Comparison of ENCODE assay signal across 25 cellular contexts in the genomic region with DNA sequence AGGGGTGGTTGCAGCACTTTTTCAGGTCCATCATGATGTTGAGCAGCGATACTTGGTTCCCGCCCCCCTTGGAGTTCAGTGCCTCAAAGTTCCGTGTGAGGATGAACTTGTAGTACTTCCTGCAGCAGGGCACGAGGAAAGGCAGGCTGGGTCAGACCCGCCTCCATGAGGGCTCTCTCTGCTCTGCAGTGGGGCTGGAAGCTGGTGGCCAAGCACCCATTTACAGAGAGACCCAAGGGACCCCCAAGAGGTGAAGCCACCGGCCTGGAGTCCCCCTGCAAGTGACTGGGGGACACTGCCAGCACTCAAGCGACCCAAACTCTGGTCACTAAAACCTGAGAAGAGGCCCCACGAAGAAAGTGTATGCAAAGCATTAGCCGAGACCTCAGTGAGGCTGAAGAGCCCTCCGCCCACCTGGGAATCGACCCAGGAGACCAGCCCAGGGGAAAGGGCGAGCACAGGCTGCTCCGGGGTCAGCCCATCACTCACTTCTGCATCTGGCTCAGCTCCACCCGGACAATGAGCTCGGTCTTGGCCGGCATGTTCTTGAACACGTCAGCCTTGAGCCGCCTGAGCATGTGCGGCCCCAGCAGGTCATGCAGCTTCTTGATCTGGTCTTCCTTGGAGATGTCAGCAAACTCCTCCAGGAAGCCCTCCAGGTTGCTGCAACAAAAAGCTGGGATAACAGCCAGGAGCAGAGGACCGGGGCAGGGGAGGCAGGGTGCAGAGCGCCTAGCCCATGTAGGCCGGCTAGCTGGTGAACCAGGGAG.
"Had no signal": no experiment of that assay in that cellular context is flagged by ENCODE, and none has a peak within 500 bp of the region (broad histone marks: within the 10 kb centered on the region; RNA-seq: fewer than 3 reads in every experiment).

No MANE protein-coding gene starts in this region.

- H3K4me1 Mint-ChIP-seq: activated CD8-positive, alpha-beta memory T cell treated with anti-CD3 and anti-CD28 coated beads, Interleukin-2, amount 10 ng/mL, durations not matched to agents 7 days and 5 days; activated naive CD4-positive, alpha-beta T cell treated with anti-CD3 and anti-CD28 coated beads, Interleukin-2, amount 50 U/mL, for 24 hours had no signal

- H3K27ac Mint-ChIP-seq: activated CD8-positive, alpha-beta memory T cell treated with anti-CD3 and anti-CD28 coated beads, Interleukin-2, amount 10 ng/mL, durations not matched to agents 7 days and 5 days; activated naive CD4-positive, alpha-beta T cell treated with anti-CD3 and anti-CD28 coated beads, Interleukin-2, amount 50 U/mL, for 24 hours; activated T-cell treated with anti-CD3 and anti-CD28 coated beads, Interleukin-2, amount 50 U/mL, for 24 hours; activated T-helper 1 cell treated with anti-CD3 and anti-CD28 coated beads, Interleukin-12 subunit alpha, Interleukin-12 subunit beta, Interleukin-2, Interleukin-4 antibody, amounts not matched to agents 30 ng/mL and 10 ng/mL and 1 ng/mL, durations not matched to agents 14 hours and 24 hours and 36 hours; T-helper 1 cell treated with Interleukin-12 subunit alpha and Interleukin-12 subunit beta and Interleukin-4 antibody, amounts not matched to agents 30 μg/mL and 1 μg/mL, for 36 hours had no signal

- H3K36me3 ChIP-seq: ascending aorta, Peyer's patch had no signal

- H3K27me3 Mint-ChIP-seq: activated naive CD4-positive, alpha-beta T cell treated with anti-CD3 and anti-CD28 coated beads, Interleukin-2, amount 50 U/mL, for 24 hours; activated T-cell treated with anti-CD3 and anti-CD28 coated beads, Interleukin-2, amount 50 U/mL, for 24 hours had no signal

- FAIRE-seq: bronchial epithelial cell had no signal

- H3K4me3 Mint-ChIP-seq: activated CD8-positive, alpha-beta memory T cell treated with anti-CD3 and anti-CD28 coated beads, Interleukin-2, amount 10 ng/mL, durations not matched to agents 7 days and 5 days; activated naive CD4-positive, alpha-beta T cell treated with anti-CD3 and anti-CD28 coated beads, Interleukin-2, amount 50 U/mL, for 24 hours; activated T-cell treated with anti-CD3 and anti-CD28 coated beads, Interleukin-2, amount 50 U/mL, for 24 hours; activated T-helper 1 cell treated with anti-CD3 and anti-CD28 coated beads, Interleukin-12 subunit alpha, Interleukin-12 subunit beta, Interleukin-2, Interleukin-4 antibody, amounts not matched to agents 30 ng/mL and 10 ng/mL and 1 ng/mL, durations not matched to agents 14 hours and 24 hours and 36 hours; T-helper 1 cell treated with Interleukin-12 subunit alpha and Interleukin-12 subunit beta and Interleukin-4 antibody, amounts not matched to agents 30 μg/mL and 1 μg/mL, for 36 hours had no signal

- H3K9me3 ChIP-seq: ascending aorta, body of pancreas, Peyer's patch had no signal

- H3K4me3 ChIP-seq: ascending aorta, body of pancreas, Peyer's patch had no signal

- H3K4me1 ChIP-seq: ascending aorta, body of pancreas, Peyer's patch had no signal

- H3K27ac ChIP-seq: ascending aorta, body of pancreas, Peyer's patch, RWPE1 had no signal

- H3K36me3 Mint-ChIP-seq: activated CD8-positive, alpha-beta memory T cell treated with anti-CD3 and anti-CD28 coated beads, Interleukin-2, amount 10 ng/mL, durations not matched to agents 7 days and 5 days had no signal

- ATAC-seq: activated CD8-positive, alpha-beta memory T cell treated with anti-CD3 and anti-CD28 coated beads, Interleukin-2, amount 10 ng/mL, durations not matched to agents 7 days and 5 days; body of pancreas had no signal

- H3K27me3 ChIP-seq: ascending aorta, body of pancreas, Peyer's patch had no signal

- DNase-seq: activated CD4-positive, alpha-beta T cell treated with anti-CD3 and anti-CD28 coated beads for 48 hours; activated CD4-positive, alpha-beta T cell treated with anti-CD3 and anti-CD28 coated beads, Interleukin-2, amount 50 U/mL, for 48 hours; activated CD4-positive, CD25-positive, alpha-beta regulatory T cell treated with anti-CD3 and anti-CD28 coated beads, Interleukin-2, amount 50 U/mL, for 72 hours; activated CD8-positive, alpha-beta memory T cell treated with anti-CD3 and anti-CD28 coated beads, Interleukin-2, amount 10 ng/mL, durations not matched to agents 7 days and 5 days; activated effector memory CD4-positive, alpha-beta T cell treated with Interleukin-2 at 50 U/mL for 16 hours; activated naive CD4-positive, alpha-beta T cell; activated T-cell treated with anti-CD3 and anti-CD28 coated beads, Interleukin-2, amount 50 U/mL, for 24 hours; Karpas-422; MM.1S; NCI-H1105; NCI-H1436; NCI-H1694 treated with DMSO at 0.1 percent for 48 hours; NCI-H2029 treated with DMSO at 0.1 percent for 48 hours; NCI-H345; NCI-H510A; NCI-H69; SHP77 treated with DMSO at 0.1 percent for 48 hours had no signal
